20 cellular contexts compared by ENCODE assay signal in genomic region chr2:192729369-192729768, GRCh38.
"Had no signal": no experiment of that assay in that cellular context is flagged by ENCODE, and none has a peak within 500 bp of the region (broad histone marks: within the 10 kb centered on the region; RNA-seq: fewer than 3 reads in every experiment).

No MANE protein-coding gene starts in this region.

- H3K27me3 Mint-ChIP-seq: IgD-negative memory B cell had no signal

- H3K9ac ChIP-seq: KMS-11 had no signal

- H3K36me3 Mint-ChIP-seq: IgD-negative memory B cell had no signal

- H3K27ac ChIP-seq: HL-60, KMS-11, RWPE1 had no signal

- H3K27ac Mint-ChIP-seq: IgD-negative memory B cell had no signal

- H3K4me2 ChIP-seq: KMS-11 had no signal

- H3K4me3 Mint-ChIP-seq: IgD-negative memory B cell had no signal

- H3K4me3 ChIP-seq: K562 had no signal

- DNase-seq: Kasumi-1; MM.1S; NCI-H1092 treated with DMSO at 0.1 percent for 48 hours; NCI-H1436; NCI-H187; NCI-H2029; NCI-H2081 treated with DMSO at 0.1 percent for 48 hours; NCI-H226; NCI-H446; NCI-H510A; NCI-H774; NK-92 treated with Interleukin-12 subunit alpha and Interleukin-12 subunit beta, amount 100 ng/mL, for 24 hours; PC-3; SHP77 had no signal

- ATAC-seq: K562, Panc1, PC-3 had no signal

- H3K4me1 Mint-ChIP-seq: IgD-negative memory B cell had no signal
